ENCODE assay signal across 1 cellular context in the genomic region with DNA sequence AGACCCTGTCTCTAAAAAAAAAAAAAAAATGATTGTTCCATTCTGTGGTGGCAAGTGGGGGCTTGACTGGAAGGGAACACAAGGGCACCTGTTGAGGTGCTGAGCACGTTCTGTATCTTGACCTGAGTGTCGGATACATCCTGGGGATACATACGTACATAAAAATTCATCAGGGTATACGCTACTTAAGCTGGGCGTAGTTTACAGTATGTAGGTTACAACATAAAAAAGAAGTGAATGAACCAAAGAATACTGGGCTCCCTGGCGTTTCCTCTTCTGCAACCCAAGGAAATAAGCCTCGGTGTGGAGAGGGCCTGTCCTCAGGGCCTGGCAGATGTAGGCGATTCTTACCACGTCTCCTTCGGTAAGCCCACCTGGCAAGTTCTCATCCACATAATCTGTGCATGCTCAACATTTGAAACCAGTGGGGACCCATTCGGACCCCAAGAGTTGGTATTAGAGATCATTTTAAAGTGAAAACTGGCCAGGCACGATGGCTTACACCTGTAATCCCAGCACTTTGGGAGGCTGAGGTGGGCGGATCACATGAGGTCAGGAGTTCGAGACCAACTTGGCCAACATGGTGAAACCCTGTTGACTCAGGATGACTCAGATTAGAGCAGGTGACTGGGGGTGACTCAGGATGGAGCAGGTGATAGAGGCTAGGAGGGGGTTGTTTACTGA.
TF ChIP-seq lines count a peak whose summit lies in the region.

No MANE protein-coding gene starts in this region.

TF ChIP-seq in K562, 482 proteins besides CTCF, POLR2A, EP300 and RAD21 (continued from another document and continues in another):
- TF ChIP-seq, protein P1, sequence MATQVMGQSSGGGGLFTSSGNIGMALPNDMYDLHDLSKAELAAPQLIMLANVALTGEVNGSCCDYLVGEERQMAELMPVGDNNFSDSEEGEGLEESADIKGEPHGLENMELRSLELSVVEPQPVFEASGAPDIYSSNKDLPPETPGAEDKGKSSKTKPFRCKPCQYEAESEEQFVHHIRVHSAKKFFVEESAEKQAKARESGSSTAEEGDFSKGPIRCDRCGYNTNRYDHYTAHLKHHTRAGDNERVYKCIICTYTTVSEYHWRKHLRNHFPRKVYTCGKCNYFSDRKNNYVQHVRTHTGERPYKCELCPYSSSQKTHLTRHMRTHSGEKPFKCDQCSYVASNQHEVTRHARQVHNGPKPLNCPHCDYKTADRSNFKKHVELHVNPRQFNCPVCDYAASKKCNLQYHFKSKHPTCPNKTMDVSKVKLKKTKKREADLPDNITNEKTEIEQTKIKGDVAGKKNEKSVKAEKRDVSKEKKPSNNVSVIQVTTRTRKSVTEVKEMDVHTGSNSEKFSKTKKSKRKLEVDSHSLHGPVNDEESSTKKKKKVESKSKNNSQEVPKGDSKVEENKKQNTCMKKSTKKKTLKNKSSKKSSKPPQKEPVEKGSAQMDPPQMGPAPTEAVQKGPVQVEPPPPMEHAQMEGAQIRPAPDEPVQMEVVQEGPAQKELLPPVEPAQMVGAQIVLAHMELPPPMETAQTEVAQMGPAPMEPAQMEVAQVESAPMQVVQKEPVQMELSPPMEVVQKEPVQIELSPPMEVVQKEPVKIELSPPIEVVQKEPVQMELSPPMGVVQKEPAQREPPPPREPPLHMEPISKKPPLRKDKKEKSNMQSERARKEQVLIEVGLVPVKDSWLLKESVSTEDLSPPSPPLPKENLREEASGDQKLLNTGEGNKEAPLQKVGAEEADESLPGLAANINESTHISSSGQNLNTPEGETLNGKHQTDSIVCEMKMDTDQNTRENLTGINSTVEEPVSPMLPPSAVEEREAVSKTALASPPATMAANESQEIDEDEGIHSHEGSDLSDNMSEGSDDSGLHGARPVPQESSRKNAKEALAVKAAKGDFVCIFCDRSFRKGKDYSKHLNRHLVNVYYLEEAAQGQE (CRISPR knock-in tag; IDR thresholded peaks at IDR 0.05; ENCODE audit: low read depth): no peak
- TF ChIP-seq RNF219 (CRISPR knock-in tag; IDR thresholded peaks at IDR 0.05) (no peak), SMARCE1 (IDR thresholded peaks at IDR 0.05) (peak; percentile 98), FOS (IDR thresholded peaks at IDR 0.05; ENCODE audit: extremely low read depth, insufficient read length) (peak; percentile 57), CHD7 (IDR thresholded peaks at IDR 0.05; ENCODE audit: low read depth, low read length) (no peak), ZNF407 (IDR thresholded peaks at IDR 0.05; ENCODE audit: low read depth) (no peak)
- TF ChIP-seq, protein P2, sequence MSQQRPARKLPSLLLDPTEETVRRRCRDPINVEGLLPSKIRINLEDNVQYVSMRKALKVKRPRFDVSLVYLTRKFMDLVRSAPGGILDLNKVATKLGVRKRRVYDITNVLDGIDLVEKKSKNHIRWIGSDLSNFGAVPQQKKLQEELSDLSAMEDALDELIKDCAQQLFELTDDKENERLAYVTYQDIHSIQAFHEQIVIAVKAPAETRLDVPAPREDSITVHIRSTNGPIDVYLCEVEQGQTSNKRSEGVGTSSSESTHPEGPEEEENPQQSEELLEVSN (IDR thresholded peaks at IDR 0.05; ENCODE audit: borderline replicate concordance in 1 of 2, extremely low read depth in 1 of 2, insufficient read depth in 1 of 2, insufficient read length in 1 of 2, low read depth in 1 of 2, low read length in 1 of 2, poor library complexity in 1 of 2, severe bottlenecking in 1 of 2): no peak
- TF ChIP-seq, protein P3, sequence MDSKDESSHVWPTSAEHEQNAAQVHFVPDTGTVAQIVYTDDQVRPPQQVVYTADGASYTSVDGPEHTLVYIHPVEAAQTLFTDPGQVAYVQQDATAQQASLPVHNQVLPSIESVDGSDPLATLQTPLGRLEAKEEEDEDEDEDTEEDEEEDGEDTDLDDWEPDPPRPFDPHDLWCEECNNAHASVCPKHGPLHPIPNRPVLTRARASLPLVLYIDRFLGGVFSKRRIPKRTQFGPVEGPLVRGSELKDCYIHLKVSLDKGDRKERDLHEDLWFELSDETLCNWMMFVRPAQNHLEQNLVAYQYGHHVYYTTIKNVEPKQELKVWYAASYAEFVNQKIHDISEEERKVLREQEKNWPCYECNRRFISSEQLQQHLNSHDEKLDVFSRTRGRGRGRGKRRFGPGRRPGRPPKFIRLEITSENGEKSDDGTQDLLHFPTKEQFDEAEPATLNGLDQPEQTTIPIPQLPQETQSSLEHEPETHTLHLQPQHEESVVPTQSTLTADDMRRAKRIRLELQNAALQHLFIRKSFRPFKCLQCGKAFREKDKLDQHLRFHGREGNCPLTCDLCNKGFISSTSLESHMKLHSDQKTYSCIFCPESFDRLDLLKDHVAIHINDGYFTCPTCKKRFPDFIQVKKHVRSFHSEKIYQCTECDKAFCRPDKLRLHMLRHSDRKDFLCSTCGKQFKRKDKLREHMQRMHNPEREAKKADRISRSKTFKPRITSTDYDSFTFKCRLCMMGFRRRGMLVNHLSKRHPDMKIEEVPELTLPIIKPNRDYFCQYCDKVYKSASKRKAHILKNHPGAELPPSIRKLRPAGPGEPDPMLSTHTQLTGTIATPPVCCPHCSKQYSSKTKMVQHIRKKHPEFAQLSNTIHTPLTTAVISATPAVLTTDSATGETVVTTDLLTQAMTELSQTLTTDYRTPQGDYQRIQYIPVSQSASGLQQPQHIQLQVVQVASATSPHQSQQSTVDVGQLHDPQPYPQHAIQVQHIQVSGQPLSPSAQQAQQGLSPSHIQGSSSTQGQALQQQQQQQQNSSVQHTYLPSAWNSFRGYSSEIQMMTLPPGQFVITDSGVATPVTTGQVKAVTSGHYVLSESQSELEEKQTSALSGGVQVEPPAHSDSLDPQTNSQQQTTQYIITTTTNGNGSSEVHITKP (IDR thresholded peaks at IDR 0.05; ENCODE audit: partially characterized antibody): peak; percentile 27
